1 cellular context compared by ENCODE assay signal in genomic region chr9:72948906-72949582, GRCh38.
TF ChIP-seq lines count a peak whose summit lies in the region.

No MANE protein-coding gene starts in this region.

TF ChIP-seq in HepG2, 621 proteins besides CTCF, POLR2A, EP300 and RAD21 (continued from another document and continues in another):
- TF ChIP-seq RERE (CRISPR knock-in tag; IDR thresholded peaks at IDR 0.05; ENCODE audit: low read depth) (no peak), ZBTB14 (CRISPR knock-in tag; IDR thresholded peaks at IDR 0.05) (no peak), CHD4 (IDR thresholded peaks at IDR 0.05; ENCODE audit: borderline replicate concordance, low read length) (no peak), ZNF747 (CRISPR knock-in tag; IDR thresholded peaks at IDR 0.05; ENCODE audit: borderline replicate concordance) (no peak), ATF1 (CRISPR knock-in tag; IDR thresholded peaks at IDR 0.05) (no peak), FOXK1 (CRISPR knock-in tag; IDR thresholded peaks at IDR 0.05; ENCODE audit: borderline replicate concordance, low read depth) (no peak), WIZ (CRISPR knock-in tag; IDR thresholded peaks at IDR 0.05) (no peak), ZSCAN25 (CRISPR knock-in tag; IDR thresholded peaks at IDR 0.05) (no peak), SUZ12 (IDR thresholded peaks at IDR 0.05; ENCODE audit: low read depth, low read length) (no peak), MIER2 (CRISPR knock-in tag; IDR thresholded peaks at IDR 0.05) (no peak), ARNT (IDR thresholded peaks at IDR 0.05) (no peak), HNF1A (IDR thresholded peaks at IDR 0.05; ENCODE audit: low read depth) (no peak), HNF1A (CRISPR knock-in tag; IDR thresholded peaks at IDR 0.05; ENCODE audit: borderline replicate concordance) (no peak), KDM6A (CRISPR knock-in tag; IDR thresholded peaks at IDR 0.05; ENCODE audit: low read depth) (no peak), DNMT3B (CRISPR knock-in tag; conservative IDR thresholded peaks at IDR 0.05) (no peak), ZNF44 (CRISPR knock-in tag; IDR thresholded peaks at IDR 0.05) (no peak), KDM5A (IDR thresholded peaks at IDR 0.05; ENCODE audit: borderline replicate concordance, low read length) (no peak), PLSCR1 (CRISPR knock-in tag; IDR thresholded peaks at IDR 0.05; ENCODE audit: borderline replicate concordance) (no peak), ZNF563 (CRISPR knock-in tag; IDR thresholded peaks at IDR 0.05) (no peak), XBP1 (CRISPR knock-in tag; IDR thresholded peaks at IDR 0.05) (no peak), SRY (CRISPR knock-in tag; IDR thresholded peaks at IDR 0.05) (no peak), ZNF136 (CRISPR knock-in tag; IDR thresholded peaks at IDR 0.05; ENCODE audit: low read depth) (no peak), MAX (IDR thresholded peaks at IDR 0.05) (no peak), NR3C1 (CRISPR knock-in tag; IDR thresholded peaks at IDR 0.05) (no peak), TCF7 (IDR thresholded peaks at IDR 0.05; ENCODE audit: low read depth) (no peak), SOX6 (IDR thresholded peaks at IDR 0.05) (no peak), SOX6 (CRISPR knock-in tag; IDR thresholded peaks at IDR 0.05) (no peak), ZNF646 (CRISPR knock-in tag; IDR thresholded peaks at IDR 0.05) (peak; percentile 68), FOXA3 (CRISPR knock-in tag; IDR thresholded peaks at IDR 0.05) (0 out of 2 replicates have a peak, but pooled peaks have one; percentile 19), SMAD9 (CRISPR knock-in tag; IDR thresholded peaks at IDR 0.05) (no peak), ZMYM4 (CRISPR knock-in tag; IDR thresholded peaks at IDR 0.05) (0 out of 2 replicates have a peak, but pooled peaks have one; percentile 23), MZF1 (CRISPR knock-in tag; IDR thresholded peaks at IDR 0.05; ENCODE audit: borderline replicate concordance) (no peak), ZNF720 (CRISPR knock-in tag; IDR thresholded peaks at IDR 0.05) (no peak), TEAD3 (CRISPR knock-in tag; optimal IDR thresholded peaks at IDR 0.05; ENCODE audit: borderline replicate concordance) (no peak), MXD4 (CRISPR knock-in tag; IDR thresholded peaks at IDR 0.05) (no peak), ZNF572 (CRISPR knock-in tag; IDR thresholded peaks at IDR 0.05) (no peak), GFI1 (CRISPR knock-in tag; IDR thresholded peaks at IDR 0.05; ENCODE audit: borderline replicate concordance) (no peak), ZNF737 (CRISPR knock-in tag; IDR thresholded peaks at IDR 0.05; ENCODE audit: borderline replicate concordance) (no peak), TBP (CRISPR knock-in tag; IDR thresholded peaks at IDR 0.05) (no peak), CREBL2 (CRISPR knock-in tag; IDR thresholded peaks at IDR 0.05; ENCODE audit: borderline replicate concordance) (no peak), SMAD1 (CRISPR knock-in tag; IDR thresholded peaks at IDR 0.05; ENCODE audit: borderline replicate concordance, low read depth) (no peak), ZNF576 (CRISPR knock-in tag; IDR thresholded peaks at IDR 0.05) (no peak), KAT8 (CRISPR knock-in tag; IDR thresholded peaks at IDR 0.05) (no peak), ZNF776 (CRISPR knock-in tag; IDR thresholded peaks at IDR 0.05) (no peak)
